8 cellular contexts compared by ENCODE assay signal in genomic region chr16:58336332-58337089, GRCh38. TPM values are rescaled to one million over a fixed set of nuclear protein-coding genes. Genes with fewer than 3 reads are reported as not detected.
DNase-seq lines count a peak whose midpoint lies in the region; ATAC-seq and TF ChIP-seq lines count a peak whose summit lies in the region.

No MANE protein-coding gene starts in this region.

- no peak overlapping the region for H3K27ac Mint-ChIP-seq in Caco-2 (ENCODE audit: unreplicated experiment)

- no peaks in the 10 kb centered on the region for H3K36me3 Mint-ChIP-seq in Caco-2 (ENCODE audit: insufficient read depth, unreplicated experiment)

- no peak for TF ChIP-seq POLR2A in stomach (IDR thresholded peaks at IDR 0.05)

- POLR2A ChIA-PET in Caco-2 (lab: Charles Lee): interaction anchor here (0.7 kb wide), 1 partner anchor 151 kb away, joined by 3 read pairs; no protein-coding TSS in a partner anchor

- H3K4me1 Mint-ChIP-seq in Caco-2 (ENCODE audit: low read depth, unreplicated experiment): no peaks in the 10 kb centered on the region

- H2AFZ ChIP-seq in neural cell (ENCODE audit: low read depth, low read length): no peak overlapping the region

- no peak overlapping the region for H3K9ac ChIP-seq in neural cell (ENCODE audit: low read length)

- no peaks in the 10 kb centered on the region for H3K9me2 ChIP-seq in neural cell (ENCODE audit: insufficient read depth, low read length)

- ATAC-seq in GM21360 (IDR thresholded peaks at IDR 0.05; ENCODE audit: unreplicated experiment): peak; percentile 90

- intact Hi-C loops in Caco-2 (cut with micrococcal nuclease; ENCODE audit: unreplicated experiment) (loop anchor here (1.0 to 5.0 kb wide), 5 partner anchors 151 to 420 kb away; partner anchors contain the start of gene NDRG4), stomach (cut with DNase I; ENCODE audit: low total_unique reads) (loop anchor here (5.0 kb wide), 1 partner anchor 151 kb away; no protein-coding TSS in a partner anchor)

- H3K79me2 ChIP-seq in neural cell (replicated peaks; ENCODE audit: insufficient read depth, low read length): no peaks in the 10 kb centered on the region

- no TSS peak for BruUV-seq in Caco-2 (replicated peaks; lab: Mats Ljungman, UMichigan)

- peak; percentile 94 for TF ChIP-seq RAD21 in neural cell (conservative IDR thresholded peaks at IDR 0.05)

- peak; percentile 93 to 95 for TF ChIP-seq CTCF in Caco-2 (IDR thresholded peaks at IDR 0.05; ENCODE audit: insufficient read depth in 1 of 2, low read depth in 1 of 2, low read length in 1 of 2, severe bottlenecking in 1 of 2, unreplicated experiment in 1 of 2)
- TF ChIP-seq CTCF in fibroblast of the aortic adventitia (IDR thresholded peaks at IDR 0.05; ENCODE audit: insufficient read depth, low read length): peak; percentile 91
- peak; percentile 97 for TF ChIP-seq CTCF in neural cell (IDR thresholded peaks at IDR 0.05; ENCODE audit: poor library complexity, severe bottlenecking)
- peak in 5 of 7 experiments; percentile 81 to 93 (median 92) for TF ChIP-seq CTCF in stomach (IDR thresholded peaks at IDR 0.05)

- H3K36me3 ChIP-seq in Caco-2 (ENCODE audit: control insufficient read depth, insufficient read depth, low read length) (no peaks in the 10 kb centered on the region), neural cell (ENCODE audit: insufficient read depth, low read length) (no peaks in the 10 kb centered on the region), stomach (no peaks in the 10 kb centered on the region)

- no peaks in the 10 kb centered on the region for H4K20me1 ChIP-seq in neural cell (ENCODE audit: insufficient read depth)

- H3K4me3 ChIP-seq in Caco-2 (ENCODE audit: low read depth, low read length) (no peak overlapping the region), fibroblast of the aortic adventitia (ENCODE audit: low read depth, low read length) (peak overlapping the region; percentile 44), neural cell (ENCODE audit: low read length) (no peak overlapping the region), stomach (peak overlapping the region; percentile 11 to 31 (median 20))

- H3K4me3 Mint-ChIP-seq in Caco-2 (ENCODE audit: unreplicated experiment): peak overlapping the region; percentile 48

- H3K9me3 ChIP-seq in Caco-2: no peaks in the 10 kb centered on the region
- H3K9me3 ChIP-seq in neural cell (ENCODE audit: low read length): no peaks in the 10 kb centered on the region
- H3K9me3 ChIP-seq in stomach: no peaks in the 10 kb centered on the region

- 19 to 22% (median 20%) methylated on average over 24 of the region's 24 CpGs for WGBS in stomach, 5 donors

- H3K4me1 ChIP-seq in Caco-2 (no peaks in the 10 kb centered on the region), stomach (peaks cover 0 to 10% (median 6%) of the 10 kb centered on the region in 4 donors)

- H3K9me3 Mint-ChIP-seq in Caco-2 (ENCODE audit: unreplicated experiment): no peaks in the 10 kb centered on the region

- no peak overlapping the region for H3K4me2 ChIP-seq in neural cell (ENCODE audit: low read length)

- H3F3A ChIP-seq in neural cell (ENCODE audit: insufficient read depth, low read length, poor library complexity, severe bottlenecking): no peaks in the 10 kb centered on the region

- H3K27me3 ChIP-seq in Caco-2 (replicated peaks; ENCODE audit: control insufficient read depth, insufficient read depth, low read length): no peaks in the 10 kb centered on the region
- H3K27me3 ChIP-seq in neural cell (ENCODE audit: insufficient read depth, low read depth, low read length): no peaks in the 10 kb centered on the region
- H3K27me3 ChIP-seq in stomach: peaks cover 0 to 13% (median 0%) of the 10 kb centered on the region in 3 donors

- peak; percentile 89 to 92 for DNase-seq in Caco-2
- peak; percentile 48 for DNase-seq in HuH-7 (ENCODE audit: low spot score)
- DNase-seq in RKO (ENCODE audit: low spot score): peak; percentile 83
- peak; percentile 64 for DNase-seq in activated T-helper 1 cell treated with Interleukin-2 at 50 U/mL for 16 hours (ENCODE audit: low read depth)
- DNase-seq in fibroblast of the aortic adventitia (ENCODE audit: low read depth): peak; percentile 73
- peak; percentile 87 for DNase-seq in stomach

- CTCF ChIA-PET in Caco-2 (lab: Charles Lee): interaction anchor here (0.7 to 5.0 kb wide), 14 partner anchors 13 to 420 kb away, joined by 3 to 86 read pairs (median 4); no protein-coding TSS in a partner anchor

- no peaks in the 10 kb centered on the region for H3K27me3 Mint-ChIP-seq in Caco-2 (ENCODE audit: insufficient read depth, unreplicated experiment)

- no peak overlapping the region for H3K27ac ChIP-seq in neural cell (ENCODE audit: low read length)
- H3K27ac ChIP-seq in stomach: no peak overlapping the region

- TF ChIP-seq EP300 in neural cell (conservative IDR thresholded peaks at IDR 0.05; ENCODE audit: poor library complexity, severe bottlenecking) (no peak), stomach (IDR thresholded peaks at IDR 0.05) (no peak)

TF ChIP-seq in neural cell, 6 proteins besides CTCF, POLR2A, EP300 and RAD21:
- TF ChIP-seq MXI1 (conservative IDR thresholded peaks at IDR 0.05; ENCODE audit: poor library complexity, severe bottlenecking): peak; percentile 14
- TF ChIP-seq SMC3 (conservative IDR thresholded peaks at IDR 0.05; ENCODE audit: poor library complexity): peak; percentile 97
- no peak for TF ChIP-seq EZH2 (IDR thresholded peaks at IDR 0.05; ENCODE audit: borderline replicate concordance, insufficient read depth, low read length, poor library complexity, severe bottlenecking)
- TF ChIP-seq TAF1 (IDR thresholded peaks at IDR 0.05; ENCODE audit: low read depth): no peak

RNA-seq across cellular contexts. Expression of gene PRSS54, which starts 41.7 kb away (rescaled TPM):
- total RNA-seq in Caco-2 (2022): not detected in 2 replicates
- not detected in 2 replicates for total RNA-seq in fibroblast of the aortic adventitia (ENCODE audit: low replicate concordance)
- polyA plus RNA-seq in neural cell: not detected in 2 replicates
- not detected in 2 replicates for polyA minus RNA-seq in neural cell
- not detected for total RNA-seq in stomach
- polyA plus RNA-seq in stomach: not detected

RNA-seq across cellular contexts. Expression of gene GINS3, which starts 55.8 kb away (rescaled TPM):
- total RNA-seq in Caco-2 (2022): 14.2 and 15.2 TPM in 2 replicates
- 2.1 and 10.7 TPM in 2 replicates for total RNA-seq in fibroblast of the aortic adventitia (ENCODE audit: low replicate concordance)
- 4.3 and 4.7 TPM in 2 replicates for polyA plus RNA-seq in neural cell
- polyA minus RNA-seq in neural cell: 3.9 and 4.7 TPM in 2 replicates
- 1 to 10 TPM in 3 of 5 donors, under 1 TPM in 1, not detected in 1; 0.58 to 4.9 (median 3.7) TPM for total RNA-seq in stomach
- 1 to 10 TPM; 4.5 to 4.7 (median 4.6) TPM for polyA plus RNA-seq in stomach

Comparison
In these comparisons a context has a peak if more than half of its experiments do, and no peak if none do; other contexts are left out.
1. H3K4me3 ChIP-seq: peak in fibroblast of the aortic adventitia (single experiment) and stomach (4 of 4); none in Caco-2 (single experiment) and neural cell (single experiment).
2. Peak in every context shown above with its lines, with median percentiles within 50 percentile points of each other: DNase-seq and CTCF ChIP-seq.